8 cellular contexts compared by ENCODE assay signal in the genomic region with DNA sequence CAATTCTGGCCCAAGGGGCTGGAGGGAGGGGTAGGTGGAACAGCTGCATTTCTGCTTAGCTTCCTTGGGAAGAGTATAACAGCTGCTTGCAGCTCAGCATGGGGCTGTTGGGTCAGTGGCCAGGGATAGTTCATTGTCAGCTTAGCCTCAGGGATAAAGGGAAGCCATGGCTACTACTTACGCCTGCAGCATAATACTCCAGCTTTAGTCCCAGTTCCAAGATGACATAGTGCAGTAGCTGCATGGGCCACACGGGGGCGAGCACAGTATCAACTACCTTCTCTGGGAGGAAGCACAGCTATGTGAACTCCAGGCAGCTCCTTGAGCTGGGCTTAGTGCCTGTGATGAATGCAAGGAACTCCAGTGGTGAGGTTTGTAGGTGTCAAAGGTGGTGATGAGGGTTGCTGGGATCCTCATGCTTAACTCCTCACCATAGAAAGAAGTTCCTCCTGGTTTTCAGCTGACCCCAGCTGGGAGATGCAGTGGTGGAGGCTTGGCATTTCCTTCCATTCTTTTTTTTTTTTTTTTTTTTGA. TPM values are rescaled to one million over a fixed set of nuclear protein-coding genes. Genes with fewer than 3 reads are reported as not detected.
DNase-seq lines count a peak whose midpoint lies in the region; ATAC-seq and TF ChIP-seq lines count a peak whose summit lies in the region.

No MANE protein-coding gene starts in this region.

- TF ChIP-seq CTCF in dorsolateral prefrontal cortex (IDR thresholded peaks at IDR 0.05 in 54 of 56, conservative IDR thresholded peaks at IDR 0.05 in 2 of 56; ENCODE audit: low read depth in 1 of 56, partially characterized antibody in 56 of 56), result peak; percentile 22 to 74 (median 60)

- H3K27ac ChIP-seq in dorsolateral prefrontal cortex, result no peak overlapping the region

- no peak overlapping the region for H3K4me3 ChIP-seq in dorsolateral prefrontal cortex

- DNase-seq in AML-193 (lab: John Stamatoyannopoulos, UW), result peak; percentile 69 to 74
- peak; percentile 18 for DNase-seq in NCI-H524 treated with DMSO at 0.1 percent for 48 hours (lab: John Stamatoyannopoulos, UW)
- DNase-seq in activated CD4-positive, alpha-beta T cell treated with anti-CD3 and anti-CD28 coated beads, Interleukin-2, amount 50 U/mL, for 1 hour, result peak; percentile 72
- peak in 8 of 10 donors; percentile 38 to 78 (median 62) for DNase-seq in dorsolateral prefrontal cortex
- DNase-seq in medulla oblongata (ENCODE audit: extremely low spot score), result peak; percentile 76
- DNase-seq in stimulated activated CD8-positive, alpha-beta memory T cell treated with anti-CD3 and anti-CD28 coated beads, Interleukin-15, amount 100 ng/mL, for 48 hours (ENCODE audit: low read depth in 2 of 2), result peak; percentile 48 to 49

- no peaks in the 10 kb centered on the region for H3K27me3 ChIP-seq in dorsolateral prefrontal cortex

- intact Hi-C loops in dorsolateral prefrontal cortex (cut with DNase I), result no loop called here

- ATAC-seq in GM18858 (IDR thresholded peaks at IDR 0.05; ENCODE audit: unreplicated experiment) (peak; percentile 99), HG03039 (IDR thresholded peaks at IDR 0.05; ENCODE audit: unreplicated experiment) (peak; percentile 98)

RNA-seq across cellular contexts. Expression of gene RHOB, which starts 35.4 kb away (rescaled TPM):
- total RNA-seq in dorsolateral prefrontal cortex, result 100 to 1,000 TPM; 206 to 544 (median 321) TPM

Comparison
In these comparisons a context has a peak if more than half of its experiments do, and no peak if none do; other contexts are left out.
1. DNase-seq: peak in every context shown above with its lines; median percentile 76 in medulla oblongata; 72 in activated CD4-positive, alpha-beta T cell treated with anti-CD3 and anti-CD28 coated beads, Interleukin-2, amount 50 U/mL, for 1 hour; 72 in AML-193; 62 in dorsolateral prefrontal cortex; 48 in stimulated activated CD8-positive, alpha-beta memory T cell treated with anti-CD3 and anti-CD28 coated beads, Interleukin-15, amount 100 ng/mL, for 48 hours; 18 in NCI-H524 treated with DMSO at 0.1 percent for 48 hours.